ENCODE assay signal across 1 cellular context in the genomic region with DNA sequence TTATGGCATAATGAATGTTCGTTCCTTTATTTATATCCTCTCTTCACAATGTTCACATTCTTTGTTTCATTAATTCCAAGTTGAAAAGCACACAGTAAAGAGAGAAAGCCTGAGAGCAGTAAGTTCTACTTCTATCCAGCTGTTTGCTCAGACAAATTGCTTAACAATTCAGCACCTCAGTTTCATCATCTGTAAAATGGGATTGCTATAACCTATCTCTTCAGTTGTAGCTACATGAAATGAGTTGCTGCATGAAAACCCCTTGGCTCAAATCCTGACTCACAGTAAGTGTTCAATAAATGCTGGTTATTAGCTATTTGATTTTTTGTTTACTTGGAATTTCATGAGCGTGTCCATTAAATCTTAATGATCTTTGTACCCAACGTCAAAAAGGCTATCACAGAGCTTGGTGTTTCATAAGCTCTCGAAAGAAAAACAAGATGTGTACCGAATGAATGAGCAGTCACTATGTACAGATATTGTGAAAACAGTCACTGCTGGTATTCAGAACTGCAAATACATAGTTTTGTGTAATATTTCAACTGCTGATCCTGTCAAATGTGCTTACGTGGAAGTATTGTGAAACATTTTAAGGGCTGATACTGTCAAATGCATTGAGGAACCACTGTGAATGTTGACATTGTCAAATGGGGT.
TF ChIP-seq lines count a peak whose summit lies in the region.

No MANE protein-coding gene starts in this region.

TF ChIP-seq in WTC11, 78 proteins besides CTCF, POLR2A, EP300 and RAD21 (continued from another document):
- TF ChIP-seq, protein P1, sequence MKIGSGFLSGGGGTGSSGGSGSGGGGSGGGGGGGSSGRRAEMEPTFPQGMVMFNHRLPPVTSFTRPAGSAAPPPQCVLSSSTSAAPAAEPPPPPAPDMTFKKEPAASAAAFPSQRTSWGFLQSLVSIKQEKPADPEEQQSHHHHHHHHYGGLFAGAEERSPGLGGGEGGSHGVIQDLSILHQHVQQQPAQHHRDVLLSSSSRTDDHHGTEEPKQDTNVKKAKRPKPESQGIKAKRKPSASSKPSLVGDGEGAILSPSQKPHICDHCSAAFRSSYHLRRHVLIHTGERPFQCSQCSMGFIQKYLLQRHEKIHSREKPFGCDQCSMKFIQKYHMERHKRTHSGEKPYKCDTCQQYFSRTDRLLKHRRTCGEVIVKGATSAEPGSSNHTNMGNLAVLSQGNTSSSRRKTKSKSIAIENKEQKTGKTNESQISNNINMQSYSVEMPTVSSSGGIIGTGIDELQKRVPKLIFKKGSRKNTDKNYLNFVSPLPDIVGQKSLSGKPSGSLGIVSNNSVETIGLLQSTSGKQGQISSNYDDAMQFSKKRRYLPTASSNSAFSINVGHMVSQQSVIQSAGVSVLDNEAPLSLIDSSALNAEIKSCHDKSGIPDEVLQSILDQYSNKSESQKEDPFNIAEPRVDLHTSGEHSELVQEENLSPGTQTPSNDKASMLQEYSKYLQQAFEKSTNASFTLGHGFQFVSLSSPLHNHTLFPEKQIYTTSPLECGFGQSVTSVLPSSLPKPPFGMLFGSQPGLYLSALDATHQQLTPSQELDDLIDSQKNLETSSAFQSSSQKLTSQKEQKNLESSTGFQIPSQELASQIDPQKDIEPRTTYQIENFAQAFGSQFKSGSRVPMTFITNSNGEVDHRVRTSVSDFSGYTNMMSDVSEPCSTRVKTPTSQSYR (CRISPR knock-in tag; IDR thresholded peaks at IDR 0.05) = no peak
- no peak for TF ChIP-seq CREM (CRISPR knock-in tag; IDR thresholded peaks at IDR 0.05)
